In the genomic region with DNA sequence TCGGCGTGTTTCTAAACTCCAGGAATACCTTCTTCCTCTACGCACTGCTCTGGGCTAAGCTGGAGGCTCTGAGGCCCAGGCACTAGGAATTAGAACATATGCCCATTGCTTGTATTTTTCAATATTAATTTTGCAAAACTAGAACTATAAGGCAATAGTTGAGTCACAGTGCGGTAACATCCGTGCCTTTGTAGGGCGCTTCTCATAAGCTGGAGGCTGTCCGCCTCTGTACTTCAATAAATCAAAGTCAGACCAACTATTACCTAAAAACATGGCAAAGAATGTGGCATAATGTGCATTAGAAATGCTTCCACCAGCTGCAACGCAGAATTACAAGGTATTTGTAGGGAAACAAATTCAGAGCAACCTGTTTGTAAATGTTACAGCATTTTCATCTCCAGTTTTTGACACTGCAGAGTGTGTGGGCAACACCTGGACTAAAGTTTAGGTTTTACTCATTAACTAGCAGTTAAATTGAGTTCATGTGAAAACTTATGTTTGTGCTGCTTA, we compare ENCODE assay signal across 8 cellular contexts. TPM values are rescaled to one million over a fixed set of nuclear protein-coding genes. Genes with fewer than 3 reads are reported as not detected.
DNase-seq lines count a peak whose midpoint lies in the region; ATAC-seq and TF ChIP-seq lines count a peak whose summit lies in the region.

No MANE protein-coding gene starts in this region.

- no peak for DNase-seq in H7
- DNase-seq in WTC11 (ENCODE audit: low spot score): no peak
- no peak for DNase-seq in glutamatergic neuron
- no peak for DNase-seq in stimulated activated CD4-positive, alpha-beta T cell treated with anti-CD3 and anti-CD28 coated beads, Interleukin-4, amount 100 ng/mL, for 24 hours
- no peak for DNase-seq in NCI-H82 treated with DMSO at 0.1 percent for 48 hours (lab: John Stamatoyannopoulos, UW; ENCODE audit: unreplicated experiment)
- no peak for DNase-seq in OCI-M2 (lab: John Stamatoyannopoulos, UW; ENCODE audit: unreplicated experiment)
- no peak for DNase-seq in sciatic nerve (ENCODE audit: low spot score)

- TF ChIP-seq CTCF in WTC11 (IDR thresholded peaks at IDR 0.05): no peak
- no peak for TF ChIP-seq CTCF in glutamatergic neuron (IDR thresholded peaks at IDR 0.05; ENCODE audit: partially characterized antibody, unreplicated experiment)

- H3K4me3 ChIP-seq in H7 (ENCODE audit: insufficient read depth, low read depth, low read length) (peak overlapping the region; percentile 96), skin epidermis (peak overlapping the region; percentile 77 to 94 (median 88))

- H3K36me3 Mint-ChIP-seq in WTC11 (no peaks in the 10 kb centered on the region), glutamatergic neuron (ENCODE audit: unreplicated experiment) (no peaks in the 10 kb centered on the region)

- H3K4me3 Mint-ChIP-seq in WTC11 (peak overlapping the region; percentile 96), glutamatergic neuron (ENCODE audit: unreplicated experiment) (peak overlapping the region; percentile 94)

- H3K27me3 Mint-ChIP-seq in WTC11 (ENCODE audit: low read depth) (peaks cover 55% of the 10 kb centered on the region), glutamatergic neuron (ENCODE audit: unreplicated experiment) (no peaks in the 10 kb centered on the region)

- peak overlapping the region in 20 of 21 experiments; percentile 48 to 89 (median 73) for H3K27ac ChIP-seq in skin epidermis

- POLR2A ChIA-PET in WTC11 (lab: Charles Lee): no interaction called here

- intact Hi-C loops in sciatic nerve (cut with DNase I): no loop called here

- ATAC-seq in WTC11 (no peak), sciatic nerve (no peak)

- H3K4me1 Mint-ChIP-seq in WTC11 (peaks cover 8% of the 10 kb centered on the region), glutamatergic neuron (ENCODE audit: low read depth, unreplicated experiment) (peaks cover 9% of the 10 kb centered on the region)

- CTCF ChIA-PET in WTC11 (lab: Charles Lee): no interaction called here

- peaks cover 17% of the 10 kb centered on the region for H3K9me3 Mint-ChIP-seq in WTC11
- no peaks in the 10 kb centered on the region for H3K9me3 Mint-ChIP-seq in glutamatergic neuron (ENCODE audit: unreplicated experiment)

- peaks cover 5% of the 10 kb centered on the region for H3K27me3 ChIP-seq in H7 (ENCODE audit: control insufficient read depth, insufficient read depth, low read length)

- H3K27ac Mint-ChIP-seq in WTC11 (no peak overlapping the region; the same call in 1 of the 2 replicates), glutamatergic neuron (ENCODE audit: unreplicated experiment) (peak overlapping the region; percentile 90)

- H3K36me3 ChIP-seq in H7 (replicated peaks; ENCODE audit: control insufficient read depth, insufficient read depth, low read length): no peaks in the 10 kb centered on the region

TF ChIP-seq in WTC11, 78 proteins besides CTCF, POLR2A, EP300 and RAD21:
- TF ChIP-seq, protein P1, sequence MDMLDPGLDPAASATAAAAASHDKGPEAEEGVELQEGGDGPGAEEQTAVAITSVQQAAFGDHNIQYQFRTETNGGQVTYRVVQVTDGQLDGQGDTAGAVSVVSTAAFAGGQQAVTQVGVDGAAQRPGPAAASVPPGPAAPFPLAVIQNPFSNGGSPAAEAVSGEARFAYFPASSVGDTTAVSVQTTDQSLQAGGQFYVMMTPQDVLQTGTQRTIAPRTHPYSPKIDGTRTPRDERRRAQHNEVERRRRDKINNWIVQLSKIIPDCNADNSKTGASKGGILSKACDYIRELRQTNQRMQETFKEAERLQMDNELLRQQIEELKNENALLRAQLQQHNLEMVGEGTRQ (CRISPR knock-in tag; IDR thresholded peaks at IDR 0.05): no peak
- TF ChIP-seq, protein P2, sequence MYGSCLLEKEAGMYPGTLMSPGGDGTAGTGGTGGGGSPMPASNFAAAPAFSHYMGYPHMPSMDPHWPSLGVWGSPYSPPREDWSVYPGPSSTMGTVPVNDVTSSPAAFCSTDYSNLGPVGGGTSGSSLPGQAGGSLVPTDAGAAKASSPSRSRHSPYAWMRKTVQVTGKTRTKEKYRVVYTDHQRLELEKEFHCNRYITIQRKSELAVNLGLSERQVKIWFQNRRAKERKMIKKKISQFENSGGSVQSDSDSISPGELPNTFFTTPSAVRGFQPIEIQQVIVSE (CRISPR knock-in tag; IDR thresholded peaks at IDR 0.05; ENCODE audit: borderline replicate concordance): no peak
- no peak for TF ChIP-seq ZNF263 (CRISPR knock-in tag; IDR thresholded peaks at IDR 0.05; ENCODE audit: low read depth)
- no peak for TF ChIP-seq ZNF317 (CRISPR knock-in tag; IDR thresholded peaks at IDR 0.05; ENCODE audit: borderline replicate concordance, low read depth)
- TF ChIP-seq SOX15 (CRISPR knock-in tag; IDR thresholded peaks at IDR 0.05): no peak
- TF ChIP-seq OVOL2 (CRISPR knock-in tag; IDR thresholded peaks at IDR 0.05; ENCODE audit: borderline replicate concordance): no peak
- no peak for TF ChIP-seq SP1 (CRISPR knock-in tag; conservative IDR thresholded peaks at IDR 0.05)
- TF ChIP-seq, protein P3, sequence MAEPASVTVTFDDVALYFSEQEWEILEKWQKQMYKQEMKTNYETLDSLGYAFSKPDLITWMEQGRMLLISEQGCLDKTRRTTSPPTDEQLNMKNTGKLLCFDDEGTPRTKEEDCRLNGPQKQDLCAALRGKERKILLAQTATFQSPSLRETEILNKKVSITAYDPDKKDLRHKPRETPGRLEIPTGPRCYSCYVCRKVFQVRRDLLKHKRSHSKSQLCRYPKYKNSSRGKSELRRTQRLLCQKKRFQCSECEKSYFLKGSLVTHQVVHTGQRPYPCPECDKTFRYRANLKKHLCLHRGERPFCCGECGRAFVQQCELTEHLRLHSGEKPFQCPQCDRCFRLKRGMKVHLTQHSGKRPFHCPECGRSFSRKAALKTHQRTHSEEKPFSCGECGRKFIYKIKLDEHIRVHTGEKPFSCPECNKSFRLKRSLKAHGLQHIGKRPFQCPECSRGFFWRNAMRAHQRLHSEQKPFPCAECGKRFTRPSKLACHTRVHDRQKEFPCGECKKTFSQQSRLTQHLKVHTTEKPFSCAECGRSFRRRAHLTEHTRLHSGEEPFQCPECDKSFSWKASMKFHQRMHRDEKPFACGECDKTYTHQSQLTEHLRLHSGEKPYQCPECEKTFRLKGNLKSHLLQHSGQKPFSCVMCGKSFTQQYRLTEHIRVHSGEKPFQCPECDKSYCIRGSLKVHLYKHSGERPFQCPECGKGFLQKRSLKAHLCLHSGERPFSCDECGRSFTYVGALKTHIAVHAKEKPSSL (CRISPR knock-in tag; conservative IDR thresholded peaks at IDR 0.05): no peak
- no peak for TF ChIP-seq NFE2L1 (CRISPR knock-in tag; IDR thresholded peaks at IDR 0.05)
- TF ChIP-seq GRHL2 (CRISPR knock-in tag; IDR thresholded peaks at IDR 0.05; ENCODE audit: insufficient replicate concordance, severe bottlenecking): no peak

RNA-seq across cellular contexts. Expression of a gene that starts 0.4 kb away (rescaled TPM):
- 11.0 and 11.2 TPM in 2 replicates for total RNA-seq in H7 (2014; rRNA removed; shearing (Covaris generic))
- total RNA-seq in WTC11 (2021): 11.3 to 14.6 TPM (median 13.2 TPM) in 3 replicates
- total RNA-seq in glutamatergic neuron (ENCODE audit: unreplicated experiment): 45.6 TPM
- 34.5 TPM for total RNA-seq in sciatic nerve
